ENCODE assay signal across 11 cellular contexts in the genomic region with DNA sequence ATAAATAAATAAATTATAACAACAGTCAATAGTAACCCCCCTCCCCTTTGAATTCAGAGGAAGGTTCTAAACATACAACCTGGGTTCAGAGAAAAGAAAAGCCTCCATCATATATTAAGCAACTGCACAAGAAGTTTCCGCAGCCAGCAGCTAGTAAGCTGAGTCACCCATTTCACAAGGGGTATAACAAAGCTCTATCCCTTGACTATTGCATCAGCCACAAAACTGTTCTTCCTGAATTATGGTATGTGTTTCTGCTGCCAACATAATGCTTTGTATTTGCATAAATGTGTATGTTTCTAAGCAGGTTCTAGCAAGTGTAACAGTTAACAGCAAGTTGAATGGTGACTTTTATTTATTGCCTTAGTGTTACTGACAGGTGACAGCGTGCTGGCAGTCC. TPM values are rescaled to one million over a fixed set of nuclear protein-coding genes. Genes with fewer than 3 reads are reported as not detected.
DNase-seq lines count a peak whose midpoint lies in the region; ATAC-seq, FAIRE-seq and TF ChIP-seq lines count a peak whose summit lies in the region.
"Had no signal": no experiment of that assay in that cellular context is flagged by ENCODE, and none has a peak within 500 bp of the region (broad histone marks: within the 10 kb centered on the region; RNA-seq: fewer than 3 reads in every experiment).

No MANE protein-coding gene starts in this region.

- intact Hi-C loops in mucosa of descending colon (cut with DNase I, micrococcal nuclease), result loop anchor here in 1 of 2 donors (10.0 kb wide), 1 partner anchor 175 kb away; no protein-coding TSS in a partner anchor

- H3K4me3 ChIP-seq in astrocyte of the spinal cord (ENCODE audit: low read depth, low read length), result no peak overlapping the region
- H3K4me3 ChIP-seq in mucosa of descending colon, result no peak overlapping the region
- H3K4me3 ChIP-seq in HAP-1, result no peak overlapping the region

- H3K27ac ChIP-seq in substantia nigra (ENCODE audit: low read depth, low read length, poor library complexity, severe bottlenecking), result no peak overlapping the region

- DNase-seq in Daoy (ENCODE audit: low read depth), result peak; percentile 49
- peak; percentile 66 for DNase-seq in LoVo (ENCODE audit: low spot score)
- peak; percentile 83 for DNase-seq in astrocyte of the spinal cord (ENCODE audit: low read depth, low spot score)
- DNase-seq in mucosa of descending colon, result no peak
- DNase-seq in substantia nigra (lab: John Stamatoyannopoulos, UW), result no peak
- no peak for DNase-seq in frontal cortex (ENCODE audit: low spot score in 2 of 2)
- no peak for DNase-seq in NCI-H1105 treated with DMSO at 0.1 percent for 48 hours (lab: John Stamatoyannopoulos, UW)
- no peak for DNase-seq in HAP-1 (ENCODE audit: low spot score in 2 of 2)
- DNase-seq: NCI-H524 had no signal

- FAIRE-seq in frontal cortex (lab: Jason Lieb, UNC), result no peak
- FAIRE-seq: endothelial cell of umbilical vein, GM18507 had no signal

- in situ Hi-C loops in astrocyte of the spinal cord (cut with HindIII; ENCODE audit: low sequenced_read_pairs), result no loop called here
- in situ Hi-C loops in HAP-1 (cut with MboI; ENCODE audit: low sequenced_read_pairs), result no loop called here

- no peak for TF ChIP-seq CTCF in astrocyte of the spinal cord (IDR thresholded peaks at IDR 0.05; ENCODE audit: low read depth, low read length)
- no peak for TF ChIP-seq CTCF in mucosa of descending colon (IDR thresholded peaks at IDR 0.05)

- H3K36me3 ChIP-seq in mucosa of descending colon (ENCODE audit: low read depth) (no peaks in the 10 kb centered on the region), HAP-1 (replicated peaks) (no peaks in the 10 kb centered on the region)

- peak; percentile 85 for ATAC-seq in mucosa of descending colon

- H3K27me3 ChIP-seq in HAP-1 (ENCODE audit: low read depth), result no peaks in the 10 kb centered on the region; the same call in 1 of the 2 replicates

- H3K4me1 ChIP-seq in mucosa of descending colon (ENCODE audit: low read depth) (no peaks in the 10 kb centered on the region), HAP-1 (no peaks in the 10 kb centered on the region)

- H3K9me3 ChIP-seq in mucosa of descending colon, result no peaks in the 10 kb centered on the region
- H3K9me3 ChIP-seq in HAP-1, result no peaks in the 10 kb centered on the region

RNA-seq across cellular contexts. Expression of gene CEP120, which starts 6.8 kb away (rescaled TPM):
- 15.1 and 15.2 TPM in 2 replicates for total RNA-seq in Daoy (2014; rRNA removed; shearing (Covaris generic))
- total RNA-seq in mucosa of descending colon (10 to 100 TPM; 12.6 to 27.6 (median 15.0) TPM), frontal cortex (52.6 TPM)

Comparison
In these comparisons a context has a peak if more than half of its experiments do, and no peak if none do; other contexts are left out.
1. DNase-seq: peak in Daoy (single experiment), LoVo (single experiment) and astrocyte of the spinal cord (single experiment); none in mucosa of descending colon (0 of 3), substantia nigra (0 of 49), frontal cortex (0 of 2), NCI-H1105 treated with DMSO at 0.1 percent for 48 hours (single experiment) and HAP-1 (0 of 2).